In genomic region chr6:73542882-73543281, GRCh38 we compare ENCODE assay signal across 20 cellular contexts. TPM values are rescaled to one million over a fixed set of nuclear protein-coding genes. Genes with fewer than 3 reads are reported as not detected.
DNase-seq lines count a peak whose midpoint lies in the region; ATAC-seq and TF ChIP-seq lines count a peak whose summit lies in the region.
"Had no signal": no experiment of that assay in that cellular context is flagged by ENCODE, and none has a peak within 500 bp of the region (broad histone marks: within the 10 kb centered on the region; RNA-seq: fewer than 3 reads in every experiment).

No MANE protein-coding gene starts in this region.

- H3K27ac Mint-ChIP-seq in CD4-positive, alpha-beta T cell, result no peak overlapping the region
- H3K27ac Mint-ChIP-seq: B cell; CD4-positive, CD25-positive, alpha-beta regulatory T cell; CD8-positive, alpha-beta memory T cell; GM23338; H9 had no signal

- no peak for TF ChIP-seq CTCF in CD4-positive, alpha-beta T cell (IDR thresholded peaks at IDR 0.05)

- no peaks in the 10 kb centered on the region for H3K4me1 Mint-ChIP-seq in CD4-positive, alpha-beta T cell (ENCODE audit: low read depth)
- H3K4me1 Mint-ChIP-seq: B cell; CD8-positive, alpha-beta memory T cell; GM23338; H9 had no signal

- H3K27me3 Mint-ChIP-seq in CD4-positive, alpha-beta T cell, result no peaks in the 10 kb centered on the region
- H3K27me3 Mint-ChIP-seq: B cell had no signal

- no peaks in the 10 kb centered on the region for H3K27me3 ChIP-seq in CD4-positive, alpha-beta T cell (ENCODE audit: control insufficient read depth, insufficient read depth, low read length)
- H3K27me3 ChIP-seq: BLaER1 had no signal

- intact Hi-C loops in CD4-positive, alpha-beta T cell (cut with DNase I, micrococcal nuclease), result no loop called here

- H3K36me3 Mint-ChIP-seq in CD4-positive, alpha-beta T cell (ENCODE audit: low read depth), result no peaks in the 10 kb centered on the region
- H3K36me3 Mint-ChIP-seq: CD4-positive, CD25-positive, alpha-beta regulatory T cell; CD8-positive, alpha-beta memory T cell had no signal

- H3K9me3 ChIP-seq in CD4-positive, alpha-beta T cell (ENCODE audit: control insufficient read depth, low read length), result no peaks in the 10 kb centered on the region
- H3K9me3 ChIP-seq: BLaER1 had no signal

- no peaks in the 10 kb centered on the region for H3K9me3 Mint-ChIP-seq in CD4-positive, alpha-beta T cell
- H3K9me3 Mint-ChIP-seq: CD4-positive, CD25-positive, alpha-beta regulatory T cell; CD8-positive, alpha-beta memory T cell; GM23338; H9 had no signal

- CTCF ChIA-PET in CD4-positive, alpha-beta T cell (lab: Charles Lee), result no interaction called here

- POLR2A ChIA-PET in CD4-positive, alpha-beta T cell (lab: Charles Lee), result interaction anchor here (1.5 kb wide), 1 partner anchor 19 kb away, joined by 6 read pairs; no protein-coding TSS in a partner anchor

- DNase-seq in activated effector memory CD4-positive, alpha-beta T cell treated with anti-CD3 and anti-CD28 coated beads, Interleukin-2, amount 50 U/mL, for 16 hours, result peak; percentile 19
- DNase-seq in activated effector memory CD4-positive, alpha-beta T cell treated with Interleukin-2 at 50 U/mL for 16 hours, result no peak
- DNase-seq in left lobe of liver (ENCODE audit: low spot score), result no peak
- peak; percentile 62 for DNase-seq in renal cortical epithelial cell (ENCODE audit: low read depth)
- DNase-seq in CD4-positive, alpha-beta T cell, result no peak
- DNase-seq: CD4-positive, CD25-positive, alpha-beta regulatory T cell; CD8-positive, alpha-beta memory T cell; DMS 273 treated with DMSO at 0.1 percent for 48 hours; DMS79; EL; GDM1; H9 had no signal

- no peak overlapping the region for H3K27ac ChIP-seq in CD4-positive, alpha-beta T cell (ENCODE audit: low read depth, low read length)
- H3K27ac ChIP-seq: 22Rv1, BLaER1, C4-2B had no signal

- ATAC-seq in left lobe of liver, result peak; percentile 76
- no peak for ATAC-seq in CD4-positive, alpha-beta T cell (ENCODE audit: poor library complexity)
- no peak for ATAC-seq in HG02571 (IDR thresholded peaks at IDR 0.05; ENCODE audit: unreplicated experiment)
- ATAC-seq: GM12878, GM23338, HCT116 had no signal

- no peak overlapping the region for H3K4me3 Mint-ChIP-seq in CD4-positive, alpha-beta T cell
- H3K4me3 Mint-ChIP-seq: B cell; CD4-positive, CD25-positive, alpha-beta regulatory T cell; CD8-positive, alpha-beta memory T cell; GM23338; H9 had no signal

RNA-seq across cellular contexts. Expression of gene EEF1A1, which starts 22.1 kb away (rescaled TPM):
- total RNA-seq in left lobe of liver (3,300 TPM), renal cortical epithelial cell (25,091 and 26,411 TPM in 2 replicates)
- total RNA-seq in CD4-positive, alpha-beta T cell, result over 10,000 TPM; 15,669 to 16,465 TPM

Comparison
In these comparisons a context has a peak if more than half of its experiments do, and no peak if none do; other contexts are left out.
1. DNase-seq: peak in activated effector memory CD4-positive, alpha-beta T cell treated with anti-CD3 and anti-CD28 coated beads, Interleukin-2, amount 50 U/mL, for 16 hours (single experiment) and renal cortical epithelial cell (single experiment); none in activated effector memory CD4-positive, alpha-beta T cell treated with Interleukin-2 at 50 U/mL for 16 hours (single experiment), left lobe of liver (single experiment) and CD4-positive, alpha-beta T cell (0 of 10).